In the genomic region with DNA sequence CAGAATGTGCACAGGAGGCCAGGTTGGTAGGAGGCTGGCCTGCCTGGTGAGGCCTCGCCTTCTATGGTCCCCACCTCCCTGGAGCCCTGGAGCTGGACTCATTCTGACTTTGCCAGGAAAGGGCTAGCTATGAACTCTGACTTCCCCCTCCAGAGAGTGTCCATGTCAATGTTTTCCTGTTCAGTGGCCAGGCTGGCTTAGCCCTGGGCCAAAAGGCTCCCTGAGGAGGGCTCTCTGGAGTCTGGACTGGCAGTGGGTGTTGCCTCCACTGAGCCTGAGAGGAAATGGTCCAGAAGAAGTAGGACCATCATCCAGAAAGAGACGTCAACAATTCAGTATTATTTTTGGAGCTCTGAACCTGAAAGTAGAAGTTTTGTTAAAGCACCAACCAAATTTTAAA, we compare ENCODE assay signal across 17 cellular contexts.
"Had no signal": no experiment of that assay in that cellular context is flagged by ENCODE, and none has a peak within 500 bp of the region (broad histone marks: within the 10 kb centered on the region; RNA-seq: fewer than 3 reads in every experiment).

No MANE protein-coding gene starts in this region.

- H3K9me3 Mint-ChIP-seq: activated naive CD8-positive, alpha-beta T cell treated with anti-CD3 and anti-CD28 coated beads, Interleukin-2, amount 50 U/mL, for 24 hours; central memory CD8-positive, alpha-beta T cell; neural crest cell; T-helper 1 cell treated with Interleukin-12 subunit alpha and Interleukin-12 subunit beta and Interleukin-4 antibody, amounts not matched to agents 30 μg/mL and 1 μg/mL, for 36 hours had no signal

- H3K4me3 ChIP-seq: prostate gland, testis, uterus had no signal

- DNase-seq: activated CD4-positive, alpha-beta T cell treated with anti-CD3 and anti-CD28 coated beads for 4 hours; activated CD8-positive, alpha-beta memory T cell treated with anti-CD3 and anti-CD28 coated beads, Interleukin-2, amount 50 U/mL, for 48 hours; activated CD8-positive, alpha-beta T cell treated with anti-CD3 and anti-CD28 coated beads, Interleukin-2, amount 10 ng/mL, durations not matched to agents 7 days and 5 days; activated naive CD4-positive, alpha-beta T cell; activated naive CD8-positive, alpha-beta T cell treated with anti-CD3 and anti-CD28 coated beads, Interleukin-2, amount 50 U/mL, for 24 hours; cortex of kidney; effector memory CD4-positive, alpha-beta T cell; mesendoderm; stimulated activated CD4-positive, alpha-beta T cell treated with anti-CD3 and anti-CD28 coated beads, Interleukin-2, amount 100 ng/mL, for 48 hours; stimulated activated naive CD8-positive, alpha-beta T cell treated with anti-CD3 and anti-CD28 coated beads, Interleukin-15, Interleukin-2, amounts not matched to agents 100 U/mL and 50 U/mL, for 24 hours; testis; uterus had no signal

- H3K4me1 ChIP-seq: prostate gland had no signal

- H3K27ac Mint-ChIP-seq: activated CD8-positive, alpha-beta T cell treated with anti-CD3 and anti-CD28 coated beads, Interleukin-2, amount 10 ng/mL, durations not matched to agents 7 days and 5 days; activated naive CD8-positive, alpha-beta T cell treated with anti-CD3 and anti-CD28 coated beads, Interleukin-2, amount 50 U/mL, for 24 hours; T-helper 1 cell treated with Interleukin-12 subunit alpha and Interleukin-12 subunit beta and Interleukin-4 antibody, amounts not matched to agents 30 μg/mL and 1 μg/mL, for 36 hours had no signal

- H3K27ac ChIP-seq: epithelial cell of prostate, prostate gland, testis, uterus had no signal

- ATAC-seq: activated CD8-positive, alpha-beta T cell treated with anti-CD3 and anti-CD28 coated beads, Interleukin-2, amount 10 ng/mL, durations not matched to agents 7 days and 5 days; activated naive CD8-positive, alpha-beta T cell treated with anti-CD3 and anti-CD28 coated beads, Interleukin-2, amount 50 U/mL, for 24 hours; stimulated activated naive CD8-positive, alpha-beta T cell treated with anti-CD3 and anti-CD28 coated beads, Interleukin-15, Interleukin-2, amounts not matched to agents 100 U/mL and 50 U/mL, for 24 hours had no signal

- H3K4me3 Mint-ChIP-seq: activated CD8-positive, alpha-beta T cell treated with anti-CD3 and anti-CD28 coated beads, Interleukin-2, amount 10 ng/mL, durations not matched to agents 7 days and 5 days; activated naive CD8-positive, alpha-beta T cell treated with anti-CD3 and anti-CD28 coated beads, Interleukin-2, amount 50 U/mL, for 24 hours; central memory CD8-positive, alpha-beta T cell; neural crest cell; T-helper 1 cell treated with Interleukin-12 subunit alpha and Interleukin-12 subunit beta and Interleukin-4 antibody, amounts not matched to agents 30 μg/mL and 1 μg/mL, for 36 hours had no signal

- H3K4me1 Mint-ChIP-seq: activated naive CD8-positive, alpha-beta T cell treated with anti-CD3 and anti-CD28 coated beads, Interleukin-2, amount 50 U/mL, for 24 hours; central memory CD8-positive, alpha-beta T cell had no signal

- H3K9me3 ChIP-seq: prostate gland, testis, uterus had no signal

- H3K36me3 ChIP-seq: prostate gland, uterus had no signal

- H3K27me3 ChIP-seq: testis, uterus had no signal
